8 cellular contexts compared by ENCODE assay signal in genomic region chr7:108613147-108613948, GRCh38. TPM values are rescaled to one million over a fixed set of nuclear protein-coding genes. Genes with fewer than 3 reads are reported as not detected.
DNase-seq lines count a peak whose midpoint lies in the region; ATAC-seq and TF ChIP-seq lines count a peak whose summit lies in the region.

No MANE protein-coding gene starts in this region.

- DNase-seq in CD1c-positive myeloid dendritic cell (ENCODE audit: extremely low spot score) (peak; percentile 63), NCI-H446 (lab: John Stamatoyannopoulos, UW) (peak; percentile 66 to 76), cardiac fibroblast (ENCODE audit: low read depth in 2 of 2) (peak; percentile 59 to 65), lung microvascular endothelial cell (ENCODE audit: low read depth in 2 of 2) (peak; percentile 45 to 60), T1000 (lab: John Stamatoyannopoulos, UW) (no peak)
- DNase-seq in stimulated activated CD4-positive, alpha-beta T cell treated with anti-CD3 and anti-CD28 coated beads, Interleukin-2, amount 100 ng/mL, for 48 hours = no peak

- ATAC-seq in GM18867 (IDR thresholded peaks at IDR 0.05; ENCODE audit: unreplicated experiment) (peak; percentile 81), HG03354 (IDR thresholded peaks at IDR 0.05; ENCODE audit: poor library complexity, severe bottlenecking, unreplicated experiment) (peak; percentile 85)

- no peak overlapping the region for H3K4me3 ChIP-seq in cardiac fibroblast (replicated peaks in 1 of 2; ENCODE audit: low read depth in 2 of 2, low read length in 2 of 2)

- peak; percentile 53 for TF ChIP-seq CTCF in cardiac fibroblast (IDR thresholded peaks at IDR 0.05; ENCODE audit: low read depth, low read length)

RNA-seq across cellular contexts. Expression of gene DNAJB9, which starts 43.7 kb away (rescaled TPM):
- total RNA-seq in lung microvascular endothelial cell = 24.8 and 53.8 TPM in 2 replicates

RNA-seq across cellular contexts. Expression of gene THAP5, which starts 43.8 kb away (rescaled TPM):
- total RNA-seq in lung microvascular endothelial cell = 8.1 and 11.5 TPM in 2 replicates

Comparison
In these comparisons a context has a peak if more than half of its experiments do, and no peak if none do; other contexts are left out.
1. DNase-seq: peak in CD1c-positive myeloid dendritic cell (single experiment), NCI-H446 (2 of 2), cardiac fibroblast (2 of 2) and lung microvascular endothelial cell (2 of 2); none in T1000 (single experiment) and stimulated activated CD4-positive, alpha-beta T cell treated with anti-CD3 and anti-CD28 coated beads, Interleukin-2, amount 100 ng/mL, for 48 hours (0 of 2).